ENCODE assay signal across 1 cellular context in genomic region chr1:89994805-89995594, GRCh38.
TF ChIP-seq lines count a peak whose summit lies in the region.

A gene with protein sequence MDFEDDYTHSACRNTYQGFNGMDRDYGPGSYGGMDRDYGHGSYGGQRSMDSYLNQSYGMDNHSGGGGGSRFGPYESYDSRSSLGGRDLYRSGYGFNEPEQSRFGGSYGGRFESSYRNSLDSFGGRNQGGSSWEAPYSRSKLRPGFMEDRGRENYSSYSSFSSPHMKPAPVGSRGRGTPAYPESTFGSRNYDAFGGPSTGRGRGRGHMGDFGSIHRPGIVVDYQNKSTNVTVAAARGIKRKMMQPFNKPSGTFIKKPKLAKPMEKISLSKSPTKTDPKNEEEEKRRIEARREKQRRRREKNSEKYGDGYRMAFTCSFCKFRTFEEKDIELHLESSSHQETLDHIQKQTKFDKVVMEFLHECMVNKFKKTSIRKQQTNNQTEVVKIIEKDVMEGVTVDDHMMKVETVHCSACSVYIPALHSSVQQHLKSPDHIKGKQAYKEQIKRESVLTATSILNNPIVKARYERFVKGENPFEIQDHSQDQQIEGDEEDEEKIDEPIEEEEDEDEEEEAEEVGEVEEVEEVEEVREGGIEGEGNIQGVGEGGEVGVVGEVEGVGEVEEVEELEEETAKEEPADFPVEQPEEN (plus strand): TSS chr1:89995110. CDS start chr1:89995258, 148 bp downstream.

TF ChIP-seq in HepG2, 621 proteins besides CTCF, POLR2A, EP300 and RAD21 (continued from another document and continues in another):
- TF ChIP-seq ZNF800 (CRISPR knock-in tag; IDR thresholded peaks at IDR 0.05): peak; percentile 91; the same call in 1 of the 2 replicates
- TF ChIP-seq NR2F2 (IDR thresholded peaks at IDR 0.05; ENCODE audit: borderline replicate concordance, low read depth): 0 out of 2 replicates have a peak, but pooled peaks have one; percentile 24
- TF ChIP-seq, protein P1, sequence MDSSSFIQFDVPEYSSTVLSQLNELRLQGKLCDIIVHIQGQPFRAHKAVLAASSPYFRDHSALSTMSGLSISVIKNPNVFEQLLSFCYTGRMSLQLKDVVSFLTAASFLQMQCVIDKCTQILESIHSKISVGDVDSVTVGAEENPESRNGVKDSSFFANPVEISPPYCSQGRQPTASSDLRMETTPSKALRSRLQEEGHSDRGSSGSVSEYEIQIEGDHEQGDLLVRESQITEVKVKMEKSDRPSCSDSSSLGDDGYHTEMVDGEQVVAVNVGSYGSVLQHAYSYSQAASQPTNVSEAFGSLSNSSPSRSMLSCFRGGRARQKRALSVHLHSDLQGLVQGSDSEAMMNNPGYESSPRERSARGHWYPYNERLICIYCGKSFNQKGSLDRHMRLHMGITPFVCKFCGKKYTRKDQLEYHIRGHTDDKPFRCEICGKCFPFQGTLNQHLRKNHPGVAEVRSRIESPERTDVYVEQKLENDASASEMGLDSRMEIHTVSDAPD (CRISPR knock-in tag; IDR thresholded peaks at IDR 0.05): no peak; the same call in 1 of the 2 replicates
- peak; percentile 26; the same call in 1 of the 2 replicates for TF ChIP-seq ZNF788 (CRISPR knock-in tag; IDR thresholded peaks at IDR 0.05; ENCODE audit: borderline replicate concordance)
- no peak for TF ChIP-seq ZNF44 (CRISPR knock-in tag; IDR thresholded peaks at IDR 0.05)
- no peak for TF ChIP-seq ZBTB4 (CRISPR knock-in tag; IDR thresholded peaks at IDR 0.05; ENCODE audit: borderline replicate concordance)
- no peak for TF ChIP-seq ZNF20 (CRISPR knock-in tag; IDR thresholded peaks at IDR 0.05)
- no peak for TF ChIP-seq HMG20B (CRISPR knock-in tag; conservative IDR thresholded peaks at IDR 0.05)
- 0 out of 2 replicates have a peak, but pooled peaks have one; percentile 80 for TF ChIP-seq AHR (CRISPR knock-in tag; IDR thresholded peaks at IDR 0.05)
- peak; percentile 50 for TF ChIP-seq KLF6 (CRISPR knock-in tag; IDR thresholded peaks at IDR 0.05)
- no peak for TF ChIP-seq ZNF576 (CRISPR knock-in tag; IDR thresholded peaks at IDR 0.05)
- TF ChIP-seq PRPF4 (IDR thresholded peaks at IDR 0.05; ENCODE audit: low read depth, low read length, poor library complexity, severe bottlenecking): no peak
- TF ChIP-seq TCF7L2 (IDR thresholded peaks at IDR 0.05; ENCODE audit: low read depth, low read length): no peak
- no peak for TF ChIP-seq PCBP1 (IDR thresholded peaks at IDR 0.05; ENCODE audit: borderline replicate concordance, low read depth, low read length)
- TF ChIP-seq, protein P2, sequence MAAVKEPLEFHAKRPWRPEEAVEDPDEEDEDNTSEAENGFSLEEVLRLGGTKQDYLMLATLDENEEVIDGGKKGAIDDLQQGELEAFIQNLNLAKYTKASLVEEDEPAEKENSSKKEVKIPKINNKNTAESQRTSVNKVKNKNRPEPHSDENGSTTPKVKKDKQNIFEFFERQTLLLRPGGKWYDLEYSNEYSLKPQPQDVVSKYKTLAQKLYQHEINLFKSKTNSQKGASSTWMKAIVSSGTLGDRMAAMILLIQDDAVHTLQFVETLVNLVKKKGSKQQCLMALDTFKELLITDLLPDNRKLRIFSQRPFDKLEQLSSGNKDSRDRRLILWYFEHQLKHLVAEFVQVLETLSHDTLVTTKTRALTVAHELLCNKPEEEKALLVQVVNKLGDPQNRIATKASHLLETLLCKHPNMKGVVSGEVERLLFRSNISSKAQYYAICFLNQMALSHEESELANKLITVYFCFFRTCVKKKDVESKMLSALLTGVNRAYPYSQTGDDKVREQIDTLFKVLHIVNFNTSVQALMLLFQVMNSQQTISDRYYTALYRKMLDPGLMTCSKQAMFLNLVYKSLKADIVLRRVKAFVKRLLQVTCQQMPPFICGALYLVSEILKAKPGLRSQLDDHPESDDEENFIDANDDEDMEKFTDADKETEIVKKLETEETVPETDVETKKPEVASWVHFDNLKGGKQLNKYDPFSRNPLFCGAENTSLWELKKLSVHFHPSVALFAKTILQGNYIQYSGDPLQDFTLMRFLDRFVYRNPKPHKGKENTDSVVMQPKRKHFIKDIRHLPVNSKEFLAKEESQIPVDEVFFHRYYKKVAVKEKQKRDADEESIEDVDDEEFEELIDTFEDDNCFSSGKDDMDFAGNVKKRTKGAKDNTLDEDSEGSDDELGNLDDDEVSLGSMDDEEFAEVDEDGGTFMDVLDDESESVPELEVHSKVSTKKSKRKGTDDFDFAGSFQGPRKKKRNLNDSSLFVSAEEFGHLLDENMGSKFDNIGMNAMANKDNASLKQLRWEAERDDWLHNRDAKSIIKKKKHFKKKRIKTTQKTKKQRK (IDR thresholded peaks at IDR 0.05; ENCODE audit: low read length): no peak
- peak; percentile 43; the same call in 1 of the 2 replicates for TF ChIP-seq ZSCAN25 (CRISPR knock-in tag; IDR thresholded peaks at IDR 0.05)
- peak; percentile 64; the same call in 1 of the 2 replicates for TF ChIP-seq KLF13 (CRISPR knock-in tag; IDR thresholded peaks at IDR 0.05)
- TF ChIP-seq ZNF577 (CRISPR knock-in tag; IDR thresholded peaks at IDR 0.05; ENCODE audit: borderline replicate concordance, low read depth): 0 out of 2 replicates have a peak, but pooled peaks have one; percentile 68
- TF ChIP-seq ZNF431 (CRISPR knock-in tag; IDR thresholded peaks at IDR 0.05; ENCODE audit: borderline replicate concordance, low read depth): peak; percentile 75; the same call in 1 of the 2 replicates
- peak; percentile 99 for TF ChIP-seq YEATS4 (CRISPR knock-in tag; IDR thresholded peaks at IDR 0.05; ENCODE audit: borderline replicate concordance)
- peak; percentile 54; the same call in 1 of the 2 replicates for TF ChIP-seq LCORL (IDR thresholded peaks at IDR 0.05)
- no peak for TF ChIP-seq LCORL (CRISPR knock-in tag; IDR thresholded peaks at IDR 0.05)
- TF ChIP-seq ZNF253 (CRISPR knock-in tag; IDR thresholded peaks at IDR 0.05; ENCODE audit: borderline replicate concordance): 0 out of 2 replicates have a peak, but pooled peaks have one; percentile 71
- TF ChIP-seq ZNF598 (CRISPR knock-in tag; IDR thresholded peaks at IDR 0.05; ENCODE audit: borderline replicate concordance): peak; percentile 44; the same call in 1 of the 2 replicates
- TF ChIP-seq ZFP90 (CRISPR knock-in tag; IDR thresholded peaks at IDR 0.05; ENCODE audit: borderline replicate concordance): peak; percentile 64; the same call in 1 of the 2 replicates
- TF ChIP-seq SCMH1 (CRISPR knock-in tag; IDR thresholded peaks at IDR 0.05; ENCODE audit: borderline replicate concordance): no peak
- peak; percentile 91 for TF ChIP-seq GZF1 (CRISPR knock-in tag; IDR thresholded peaks at IDR 0.05)
- peak; percentile 94 for TF ChIP-seq ZNF777 (CRISPR knock-in tag; IDR thresholded peaks at IDR 0.05)
- 0 out of 2 replicates have a peak, but pooled peaks have one; percentile 6 for TF ChIP-seq RCOR2 (CRISPR knock-in tag; IDR thresholded peaks at IDR 0.05)
- TF ChIP-seq ARNT2 (CRISPR knock-in tag; IDR thresholded peaks at IDR 0.05; ENCODE audit: low read depth): peak; percentile 86
- no peak for TF ChIP-seq SKIL (CRISPR knock-in tag; IDR thresholded peaks at IDR 0.05; ENCODE audit: borderline replicate concordance)
- no peak for TF ChIP-seq PRDM10 (CRISPR knock-in tag; IDR thresholded peaks at IDR 0.05; ENCODE audit: low read depth)
- TF ChIP-seq GATA4 (IDR thresholded peaks at IDR 0.05; ENCODE audit: borderline replicate concordance, low read depth): peak; percentile 75
- TF ChIP-seq FOXA1 (IDR thresholded peaks at IDR 0.05): no peak
- TF ChIP-seq FOXA1 (CRISPR knock-in tag; IDR thresholded peaks at IDR 0.05): peak; percentile 84
- peak; percentile 94 for TF ChIP-seq ZC3H13 (CRISPR knock-in tag; IDR thresholded peaks at IDR 0.05)
- TF ChIP-seq SIN3B (IDR thresholded peaks at IDR 0.05; ENCODE audit: low read length): no peak; the same call in 1 of the 2 replicates
- TF ChIP-seq ZNF326 (CRISPR knock-in tag; IDR thresholded peaks at IDR 0.05; ENCODE audit: borderline replicate concordance): no peak
- no peak for TF ChIP-seq PAX8 (CRISPR knock-in tag; IDR thresholded peaks at IDR 0.05; ENCODE audit: borderline replicate concordance)
- TF ChIP-seq ATF7 (IDR thresholded peaks at IDR 0.05): no peak
- TF ChIP-seq ATF7 (CRISPR knock-in tag; IDR thresholded peaks at IDR 0.05): peak; percentile 17; the same call in 1 of the 2 replicates
